In the genomic region with DNA sequence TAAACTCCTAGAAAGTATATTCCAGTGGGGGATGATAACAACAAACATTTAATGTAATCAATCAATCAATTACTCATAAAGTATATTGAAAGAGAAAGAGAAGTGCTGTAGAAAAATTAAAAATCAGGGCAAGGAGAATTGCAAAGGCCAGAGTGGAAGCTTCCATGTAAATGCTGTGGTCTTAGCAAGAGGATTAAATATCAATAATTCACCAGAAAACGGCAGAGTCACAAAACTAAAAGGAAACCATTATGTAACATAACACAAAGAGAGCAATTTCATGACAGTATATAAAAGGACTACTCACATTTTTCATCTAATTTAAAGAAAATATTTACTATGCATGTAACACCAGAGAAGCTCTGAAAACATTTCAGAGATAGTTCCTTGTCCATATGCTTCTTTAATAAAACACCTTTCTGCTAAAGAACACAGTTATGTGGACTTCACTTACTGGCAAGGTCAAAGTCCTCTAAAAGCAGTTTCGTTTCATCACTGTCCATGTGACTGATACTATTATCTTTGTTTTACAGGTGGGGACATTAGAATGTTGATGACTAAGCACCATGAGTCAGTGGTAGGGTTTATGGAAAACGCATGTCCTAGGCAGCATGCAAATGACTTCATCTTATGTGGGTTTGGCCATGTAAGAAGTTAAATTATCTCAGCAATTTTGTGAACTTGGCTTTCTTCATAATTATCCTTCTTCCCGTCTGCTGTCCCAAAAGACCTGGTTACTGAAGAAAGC, we compare ENCODE assay signal across 9 cellular contexts.
DNase-seq lines count a peak whose midpoint lies in the region; ATAC-seq and TF ChIP-seq lines count a peak whose summit lies in the region.
"Had no signal": no experiment of that assay in that cellular context is flagged by ENCODE, and none has a peak within 500 bp of the region (broad histone marks: within the 10 kb centered on the region; RNA-seq: fewer than 3 reads in every experiment).

No MANE protein-coding gene starts in this region.

- intact Hi-C loops in naive thymus-derived CD4-positive, alpha-beta T cell (cut with micrococcal nuclease), result no loop called here

- no peaks in the 10 kb centered on the region for H3K4me1 Mint-ChIP-seq in naive thymus-derived CD4-positive, alpha-beta T cell
- H3K4me1 Mint-ChIP-seq: B cell had no signal

- in situ Hi-C loops in brain microvascular endothelial cell (cut with HindIII; ENCODE audit: low pct_ligation_motif_present, low sequenced_read_pairs), result no loop called here

- no peaks in the 10 kb centered on the region for H3K9me3 ChIP-seq in naive thymus-derived CD4-positive, alpha-beta T cell (ENCODE audit: control insufficient read depth in 2 of 3, low read length in 3 of 3)

- peak; percentile 0 for DNase-seq in NCI-H1436 treated with DMSO at 0.1 percent for 48 hours (lab: John Stamatoyannopoulos, UW)
- DNase-seq in NCI-H1436 (lab: John Stamatoyannopoulos, UW), result no peak
- peak; percentile 98 for DNase-seq in HS-5 (ENCODE audit: low read depth)
- DNase-seq in brain microvascular endothelial cell, result peak; percentile 91
- no peak for DNase-seq in naive thymus-derived CD4-positive, alpha-beta T cell
- DNase-seq in globus pallidus (ENCODE audit: low spot score), result no peak
- DNase-seq in activated effector memory CD4-positive, alpha-beta T cell treated with Interleukin-2 at 50 U/mL for 16 hours, result no peak
- DNase-seq in NCI-H446 (lab: John Stamatoyannopoulos, UW), result no peak

- H3K9me3 Mint-ChIP-seq in naive thymus-derived CD4-positive, alpha-beta T cell, result peaks cover 0 to 5% (median 0%) of the 10 kb centered on the region in 11 donors

- POLR2A ChIA-PET in naive thymus-derived CD4-positive, alpha-beta T cell (lab: Charles Lee), result no interaction called here

- no peak for TF ChIP-seq CTCF in brain microvascular endothelial cell (IDR thresholded peaks at IDR 0.05; ENCODE audit: low read depth, low read length, missing control alignments)

- no peak overlapping the region for H3K4me3 ChIP-seq in brain microvascular endothelial cell (ENCODE audit: low read depth, low read length)
- H3K4me3 ChIP-seq in naive thymus-derived CD4-positive, alpha-beta T cell (ENCODE audit: low read length), result no peak overlapping the region

- H3K4me1 ChIP-seq in naive thymus-derived CD4-positive, alpha-beta T cell (ENCODE audit: control insufficient read depth in 2 of 2, insufficient read depth in 2 of 2, low read length in 2 of 2), result no peaks in the 10 kb centered on the region

- peaks cover 0 to 3% (median 0%) of the 10 kb centered on the region in 5 donors for H3K27me3 Mint-ChIP-seq in naive thymus-derived CD4-positive, alpha-beta T cell
- H3K27me3 Mint-ChIP-seq: B cell had no signal

- no peaks in the 10 kb centered on the region for H3K27me3 ChIP-seq in brain microvascular endothelial cell (replicated peaks)
- H3K27me3 ChIP-seq in naive thymus-derived CD4-positive, alpha-beta T cell (ENCODE audit: control insufficient read depth in 2 of 2, insufficient read depth in 2 of 2, low read length in 2 of 2), result no peaks in the 10 kb centered on the region

- peak overlapping the region; percentile 82 for H3K27ac ChIP-seq in brain microvascular endothelial cell
- H3K27ac ChIP-seq in naive thymus-derived CD4-positive, alpha-beta T cell (ENCODE audit: low read depth, low read length), result no peak overlapping the region

- ATAC-seq in naive thymus-derived CD4-positive, alpha-beta T cell, result peak; percentile 38

- H3K4me3 Mint-ChIP-seq in naive thymus-derived CD4-positive, alpha-beta T cell, result no peak overlapping the region
- H3K4me3 Mint-ChIP-seq: B cell had no signal

- H3K36me3 ChIP-seq in brain microvascular endothelial cell (replicated peaks), result no peaks in the 10 kb centered on the region
- no peaks in the 10 kb centered on the region for H3K36me3 ChIP-seq in naive thymus-derived CD4-positive, alpha-beta T cell (ENCODE audit: control insufficient read depth in 2 of 3, insufficient read depth in 3 of 3, low read length in 3 of 3)

- H3K36me3 Mint-ChIP-seq in naive thymus-derived CD4-positive, alpha-beta T cell, result no peaks in the 10 kb centered on the region

- H3K27ac Mint-ChIP-seq in naive thymus-derived CD4-positive, alpha-beta T cell, result no peak overlapping the region
- H3K27ac Mint-ChIP-seq: B cell had no signal

- CTCF ChIA-PET in naive thymus-derived CD4-positive, alpha-beta T cell (lab: Charles Lee), result no interaction called here

Comparison
In these comparisons a context has a peak if more than half of its experiments do, and no peak if none do; other contexts are left out.
1. DNase-seq: peak in NCI-H1436 treated with DMSO at 0.1 percent for 48 hours (single experiment), HS-5 (single experiment) and brain microvascular endothelial cell (single experiment); none in NCI-H1436 (single experiment), naive thymus-derived CD4-positive, alpha-beta T cell (0 of 9), globus pallidus (single experiment), activated effector memory CD4-positive, alpha-beta T cell treated with Interleukin-2 at 50 U/mL for 16 hours (single experiment) and NCI-H446 (0 of 2).